21 cellular contexts compared by ENCODE assay signal in the genomic region with DNA sequence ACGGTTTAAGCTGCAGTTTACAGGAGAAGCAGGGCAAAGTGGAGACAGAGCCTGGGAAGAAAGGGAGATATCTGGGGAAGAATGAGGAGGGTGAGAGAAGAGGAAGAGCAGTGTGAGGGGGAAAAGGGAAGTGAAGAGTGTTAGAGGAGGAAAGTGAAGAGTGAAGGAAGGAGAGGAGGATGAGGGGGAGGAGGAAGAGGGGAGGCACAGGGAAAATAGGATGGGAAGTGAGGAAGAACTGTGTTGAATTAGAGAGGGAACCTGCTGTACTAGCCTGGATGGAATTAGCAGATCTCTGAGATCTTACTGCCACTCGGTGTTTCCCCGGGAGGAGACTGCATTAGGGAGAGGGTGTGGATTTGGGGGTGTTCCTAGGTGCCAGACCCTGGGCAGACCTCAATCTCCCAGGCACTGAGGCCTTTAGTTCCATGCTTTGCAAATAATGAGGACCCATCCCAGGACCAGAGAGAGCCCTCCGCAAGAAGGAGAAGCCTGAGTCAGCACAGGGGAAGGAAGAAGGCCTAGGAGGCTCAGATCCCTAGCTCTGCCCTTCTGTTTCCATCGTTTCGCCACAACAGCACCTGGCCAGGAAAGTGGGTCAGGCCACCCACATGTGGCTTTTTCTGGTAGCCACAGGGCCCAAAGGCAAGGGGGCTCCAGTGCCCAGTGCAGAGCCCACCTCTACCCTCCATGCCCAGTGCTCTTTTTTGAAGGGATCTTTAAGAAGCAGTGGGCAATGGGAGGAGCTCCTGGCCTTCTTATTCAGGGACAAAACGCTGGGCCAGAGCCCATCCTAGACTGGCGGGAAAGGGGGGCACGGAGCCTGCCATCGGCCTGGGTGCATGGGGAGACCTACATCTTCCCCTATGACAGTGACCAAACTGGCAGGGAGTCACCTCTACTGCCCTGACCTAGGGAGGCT. TPM values are rescaled to one million over a fixed set of nuclear protein-coding genes. Genes with fewer than 3 reads are reported as not detected.
DNase-seq lines count a peak whose midpoint lies in the region; ATAC-seq and TF ChIP-seq lines count a peak whose summit lies in the region.
"Had no signal": no experiment of that assay in that cellular context is flagged by ENCODE, and none has a peak within 500 bp of the region (broad histone marks: within the 10 kb centered on the region; RNA-seq: fewer than 3 reads in every experiment).

No MANE protein-coding gene starts in this region.

- H3K9me2 ChIP-seq in SK-N-SH = no peaks in the 10 kb centered on the region

- peaks cover 14 to 24% (median 15%) of the 10 kb centered on the region in 3 donors for H3K4me1 Mint-ChIP-seq in naive B cell
- peaks cover 14 to 19% of the 10 kb centered on the region in 2 donors for H3K4me1 Mint-ChIP-seq in stimulated activated naive B cell treated with anti-CD40 and anti-IgM and Interleukin-4, amounts not matched to agents 10 μg/mL and 1 μg/mL and 100 μg/mL, for 72 hours

- ATAC-seq in SK-N-SH treated with all-trans-retinoic acid at 6 μM for 48 hours = no peak; the same call in 2 of the 3 replicates
- ATAC-seq in naive B cell (ENCODE audit: low read depth in 2 of 2) = no peak
- no peak for ATAC-seq in stimulated activated naive B cell treated with anti-CD40 and anti-IgM and Interleukin-4, amounts not matched to agents 10 μg/mL and 1 μg/mL and 100 μg/mL, for 72 hours (replicated peaks)

- POLR2A ChIA-PET in SK-N-SH (lab: Yijun Ruan, JAX) = interaction anchor here (0.8 kb wide), 1 partner anchor 109 kb away, joined by 5 read pairs; no protein-coding TSS in a partner anchor

- peak overlapping the region in 1 of 6 donors; percentile 47 for H3K27ac Mint-ChIP-seq in naive B cell
- H3K27ac Mint-ChIP-seq in stimulated activated naive B cell treated with anti-CD40 and anti-IgM and Interleukin-4, amounts not matched to agents 10 μg/mL and 1 μg/mL and 100 μg/mL, for 72 hours = no peak overlapping the region
- H3K27ac Mint-ChIP-seq: activated CD8-positive, alpha-beta T cell treated with anti-CD3 and anti-CD28 coated beads for 36 hours; activated T-helper 2 cell treated with anti-CD3 and anti-CD28 coated beads, Interferon-gamma antibody, Interleukin-2, Interleukin-4, amounts not matched to agents 10 μg/mL and 5 μg/mL and 100 μg/mL, durations not matched to agents 14 hours and 24 hours and 36 hours; CD8-positive, alpha-beta memory T cell; IgD-negative memory B cell had no signal

- CTCF ChIA-PET in SK-N-SH (lab: Yijun Ruan, JAX) = interaction anchor here (0.9 to 2.6 kb wide), 7 partner anchors 75 to 124 kb away, joined by 3 to 15 read pairs (median 5); no protein-coding TSS in a partner anchor

- H3K4me3 ChIP-seq in SK-N-SH (ENCODE audit: low read depth in 2 of 2, low read length in 1 of 2) = no peak overlapping the region
- H3K4me3 ChIP-seq in tibial nerve = peak overlapping the region in 3 of 4 donors; percentile 37 to 57 (median 43)
- H3K4me3 ChIP-seq: lung, SJSA1 had no signal

- peaks cover 27 to 63% (median 58%) of the 10 kb centered on the region in 3 donors for H3K27me3 Mint-ChIP-seq in naive B cell
- H3K27me3 Mint-ChIP-seq in stimulated activated naive B cell treated with anti-CD40 and anti-IgM and Interleukin-4, amounts not matched to agents 10 μg/mL and 1 μg/mL and 100 μg/mL, for 72 hours = peaks cover 48 to 56% of the 10 kb centered on the region in 2 donors

- H3K9ac ChIP-seq in SK-N-SH = no peak overlapping the region

- no peaks in the 10 kb centered on the region for H3K36me3 Mint-ChIP-seq in naive B cell
- no peaks in the 10 kb centered on the region for H3K36me3 Mint-ChIP-seq in stimulated activated naive B cell treated with anti-CD40 and anti-IgM and Interleukin-4, amounts not matched to agents 10 μg/mL and 1 μg/mL and 100 μg/mL, for 72 hours
- H3K36me3 Mint-ChIP-seq: CD8-positive, alpha-beta memory T cell; IgD-negative memory B cell had no signal

- no peaks in the 10 kb centered on the region for H3F3A ChIP-seq in SK-N-SH (replicated peaks; ENCODE audit: insufficient read depth)

- peaks cover 0 to 3% (median 0%) of the 10 kb centered on the region in 7 donors for H3K9me3 Mint-ChIP-seq in naive B cell
- H3K9me3 Mint-ChIP-seq in stimulated activated naive B cell treated with anti-CD40 and anti-IgM and Interleukin-4, amounts not matched to agents 10 μg/mL and 1 μg/mL and 100 μg/mL, for 72 hours = no peaks in the 10 kb centered on the region
- H3K9me3 Mint-ChIP-seq: activated CD8-positive, alpha-beta T cell treated with anti-CD3 and anti-CD28 coated beads for 36 hours; activated T-helper 2 cell treated with anti-CD3 and anti-CD28 coated beads, Interferon-gamma antibody, Interleukin-2, Interleukin-4, amounts not matched to agents 10 μg/mL and 5 μg/mL and 100 μg/mL, durations not matched to agents 14 hours and 24 hours and 36 hours; CD8-positive, alpha-beta memory T cell; IgD-negative memory B cell had no signal

- no peaks in the 10 kb centered on the region for H3K79me2 ChIP-seq in SK-N-SH (ENCODE audit: insufficient read depth)

- TF ChIP-seq EP300 in SK-N-SH (IDR thresholded peaks at IDR 0.05; ENCODE audit: borderline replicate concordance in 1 of 2, low read depth in 1 of 2, low read length in 1 of 2) = no peak
- no peak for TF ChIP-seq EP300 in tibial nerve (IDR thresholded peaks at IDR 0.05)

- 79% methylated on average over 7 of the region's 10 CpGs for WGBS in SK-N-SH (ENCODE audit: low lambda C conversion rate)
- WGBS in tibial nerve, 2 donors = 71 to 78% methylated on average over 6 to 10 of the region's 10 CpGs

- peaks cover 36% of the 10 kb centered on the region for H3K27me3 ChIP-seq in SK-N-SH (ENCODE audit: insufficient read depth)
- peaks cover 0 to 35% of the 10 kb centered on the region in 2 donors for H3K27me3 ChIP-seq in tibial nerve
- H3K27me3 ChIP-seq: testis had no signal

- TF ChIP-seq CTCF in SK-N-SH (IDR thresholded peaks at IDR 0.05) = no peak
- TF ChIP-seq CTCF in tibial nerve (IDR thresholded peaks at IDR 0.05) = no peak

- H3K4me3 Mint-ChIP-seq in naive B cell = peak overlapping the region in 5 of 8 donors; percentile 65 to 91 (median 78)
- H3K4me3 Mint-ChIP-seq in stimulated activated naive B cell treated with anti-CD40 and anti-IgM and Interleukin-4, amounts not matched to agents 10 μg/mL and 1 μg/mL and 100 μg/mL, for 72 hours = no peak overlapping the region

- H3K36me3 ChIP-seq in SK-N-SH (replicated peaks in 1 of 2; ENCODE audit: control insufficient read depth in 1 of 2, insufficient read depth in 2 of 2, low read length in 1 of 2) (no peaks in the 10 kb centered on the region), tibial nerve (no peaks in the 10 kb centered on the region)
- H3K36me3 ChIP-seq: SJSA1 had no signal

- no peak overlapping the region for H2AFZ ChIP-seq in SK-N-SH (ENCODE audit: low read depth)

- peak; percentile 40 for DNase-seq in SK-N-SH
- no peak for DNase-seq in naive B cell
- no peak for DNase-seq in tibial nerve (ENCODE audit: low spot score in 2 of 2)
- no peak for DNase-seq in DMS153 (lab: John Stamatoyannopoulos, UW)
- DNase-seq in stimulated activated naive B cell treated with anti-CD40 and anti-IgM and Interleukin-4, amounts not matched to agents 10 μg/mL and 1 μg/mL and 100 μg/mL, for 72 hours = no peak
- DNase-seq in DMS114 treated with DMSO at 0.1 percent for 48 hours (lab: John Stamatoyannopoulos, UW; ENCODE audit: unreplicated experiment) = no peak
- DNase-seq: 8988T; activated CD8-positive, alpha-beta T cell treated with anti-CD3 and anti-CD28 coated beads for 36 hours; CD8-positive, alpha-beta memory T cell; dermis blood vessel endothelial cell; GDM1; NCI-H1105; NCI-H226; testis had no signal

- peaks cover 0 to 8% of the 10 kb centered on the region in 2 experiments; a peak in 1 of 4 replicates for H3K4me1 ChIP-seq in SK-N-SH (ENCODE audit: control insufficient read depth in 1 of 2, insufficient read depth in 2 of 2, low read depth in 1 of 2, low read length in 1 of 2)
- peaks cover 0 to 29% (median 2%) of the 10 kb centered on the region in 4 donors for H3K4me1 ChIP-seq in tibial nerve

- H3K9me3 ChIP-seq in SK-N-SH = no peaks in the 10 kb centered on the region
- no peaks in the 10 kb centered on the region for H3K9me3 ChIP-seq in tibial nerve
- H3K9me3 ChIP-seq: SJSA1, testis had no signal

- H3K27ac ChIP-seq in SK-N-SH (ENCODE audit: low read depth in 2 of 2, low read length in 1 of 2) (no peak overlapping the region), cingulate gyrus (ENCODE audit: low read depth, low read length) (peak overlapping the region; percentile 75), tibial nerve (no peak overlapping the region)
- H3K27ac ChIP-seq: SJSA1, testis had no signal

- no peaks in the 10 kb centered on the region for H4K20me1 ChIP-seq in SK-N-SH (ENCODE audit: insufficient read depth)

- TF ChIP-seq RAD21 in SK-N-SH (IDR thresholded peaks at IDR 0.05; ENCODE audit: low read length) = no peak

- H3K4me2 ChIP-seq in SK-N-SH = no peak overlapping the region

- TF ChIP-seq POLR2A in tibial nerve (IDR thresholded peaks at IDR 0.05) = no peak

TF ChIP-seq in SK-N-SH, 30 proteins besides CTCF, POLR2A, EP300 and RAD21 (continues in another document):
- no peak for TF ChIP-seq GATA2 (CRISPR knock-in tag; IDR thresholded peaks at IDR 0.05)
- TF ChIP-seq TAF1 (IDR thresholded peaks at IDR 0.05; ENCODE audit: borderline replicate concordance, low read depth, low read length) = no peak
- no peak for TF ChIP-seq RFX5 (IDR thresholded peaks at IDR 0.05; ENCODE audit: low read length)
- no peak for TF ChIP-seq CHD2 (IDR thresholded peaks at IDR 0.05; ENCODE audit: low read length, partially characterized antibody)
- TF ChIP-seq, protein P1, sequence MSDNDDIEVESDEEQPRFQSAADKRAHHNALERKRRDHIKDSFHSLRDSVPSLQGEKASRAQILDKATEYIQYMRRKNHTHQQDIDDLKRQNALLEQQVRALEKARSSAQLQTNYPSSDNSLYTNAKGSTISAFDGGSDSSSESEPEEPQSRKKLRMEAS (IDR thresholded peaks at IDR 0.05; ENCODE audit: low read depth) = no peak

RNA-seq across cellular contexts. Expression of a gene that starts 2.0 kb away (rescaled TPM):
- polyA plus RNA-seq in SK-N-SH (2012; rRNA removed) (not detected in 2 replicates), naive B cell (ENCODE audit: low read depth in 6 of 6) (under 1 TPM in 2 of 6 donors, not detected in 4; 0.11 to 0.25 TPM)
- polyA plus RNA-seq in SK-N-SH (2012; cell fraction: cytosol; rRNA removed) = not detected in 2 replicates
- polyA plus RNA-seq in SK-N-SH (2012; cell fraction: nucleus; rRNA removed) = not detected in 2 replicates
- 10 to 100 TPM in 3 of 4 donors, 1 to 10 TPM in 1; 3.6 to 22.9 (median 14.5) TPM for total RNA-seq in tibial nerve
- total RNA-seq: activated CD8-positive, alpha-beta T cell treated with anti-CD3 and anti-CD28 coated beads for 36 hours; activated T-helper 2 cell treated with anti-CD3 and anti-CD28 coated beads, Interferon-gamma antibody, Interleukin-2, Interleukin-4, amounts not matched to agents 10 μg/mL and 5 μg/mL and 100 μg/mL, durations not matched to agents 14 hours and 24 hours and 36 hours; CD8-positive, alpha-beta memory T cell; fibroblast of lung; SJSA1 had no signal
- polyA plus RNA-seq: CD8-positive, alpha-beta memory T cell; fibroblast of lung; IgD-negative memory B cell had no signal

Comparison
In these comparisons a context has a peak if more than half of its experiments do, and no peak if none do; other contexts are left out.
1. H3K4me3 ChIP-seq: peak in tibial nerve (3 of 4); none in SK-N-SH (0 of 2).
2. H3K4me3 Mint-ChIP-seq: peak in naive B cell (5 of 8); none in stimulated activated naive B cell treated with anti-CD40 and anti-IgM and Interleukin-4, amounts not matched to agents 10 μg/mL and 1 μg/mL and 100 μg/mL, for 72 hours (0 of 2).